Comparison of ENCODE assay signal across 29 cellular contexts in genomic region chr12:113498490-113498889, GRCh38. TPM values are rescaled to one million over a fixed set of nuclear protein-coding genes. Genes with fewer than 3 reads are reported as not detected.
"Had no signal": no experiment of that assay in that cellular context is flagged by ENCODE, and none has a peak within 500 bp of the region (broad histone marks: within the 10 kb centered on the region; RNA-seq: fewer than 3 reads in every experiment).

No MANE protein-coding gene starts in this region.

- H3K4me2 ChIP-seq: SK-N-SH had no signal

- H3K4me3 ChIP-seq: Peyer's patch, SJSA1 had no signal

- H3K4me1 ChIP-seq: Peyer's patch, SJSA1 had no signal

- H3K9ac ChIP-seq: SK-N-SH had no signal

- H3K27ac ChIP-seq: Peyer's patch, SJSA1 had no signal

- DNase-seq: NCI-H1048, NCI-H1092 treated with DMSO at 0.1 percent for 48 hours, NCI-H1105 treated with DMSO at 0.1 percent for 48 hours, NCI-H1436, NCI-H146, NCI-H1694, NCI-H187, NCI-H1930, NCI-H2029 treated with DMSO at 0.1 percent for 48 hours, NCI-H2171 treated with DMSO at 0.1 percent for 48 hours, NCI-H2227 treated with DMSO at 0.1 percent for 48 hours, NCI-H345, NCI-H446, NCI-H510A treated with DMSO at 0.1 percent for 48 hours, NCI-H524 treated with DMSO at 0.1 percent for 48 hours, NCI-H526 treated with DMSO at 0.1 percent for 48 hours, NCI-H774, Peyer's patch, Right ventricle myocardium superior, RPMI8226, SHP77 treated with DMSO at 0.1 percent for 48 hours, SK-N-SH, SW 1271, T-helper 1 cell, T-helper 2 cell had no signal

- H3K36me3 ChIP-seq: Peyer's patch, SJSA1 had no signal

- H3K9me3 ChIP-seq: Peyer's patch, SJSA1, SK-N-SH had no signal

- H3K27me3 ChIP-seq: Peyer's patch had no signal

- H3K9me2 ChIP-seq: SK-N-SH had no signal

RNA-seq across cellular contexts. Expression of gene LHX5, which starts 26.8 kb away (rescaled TPM):
- total RNA-seq: LHCN-M2, MCF 10A, OCI-LY7, Peyer's patch, Right ventricle myocardium superior, SJSA1 had no signal
- polyA plus RNA-seq: SK-N-SH had no signal
